In the genomic region with DNA sequence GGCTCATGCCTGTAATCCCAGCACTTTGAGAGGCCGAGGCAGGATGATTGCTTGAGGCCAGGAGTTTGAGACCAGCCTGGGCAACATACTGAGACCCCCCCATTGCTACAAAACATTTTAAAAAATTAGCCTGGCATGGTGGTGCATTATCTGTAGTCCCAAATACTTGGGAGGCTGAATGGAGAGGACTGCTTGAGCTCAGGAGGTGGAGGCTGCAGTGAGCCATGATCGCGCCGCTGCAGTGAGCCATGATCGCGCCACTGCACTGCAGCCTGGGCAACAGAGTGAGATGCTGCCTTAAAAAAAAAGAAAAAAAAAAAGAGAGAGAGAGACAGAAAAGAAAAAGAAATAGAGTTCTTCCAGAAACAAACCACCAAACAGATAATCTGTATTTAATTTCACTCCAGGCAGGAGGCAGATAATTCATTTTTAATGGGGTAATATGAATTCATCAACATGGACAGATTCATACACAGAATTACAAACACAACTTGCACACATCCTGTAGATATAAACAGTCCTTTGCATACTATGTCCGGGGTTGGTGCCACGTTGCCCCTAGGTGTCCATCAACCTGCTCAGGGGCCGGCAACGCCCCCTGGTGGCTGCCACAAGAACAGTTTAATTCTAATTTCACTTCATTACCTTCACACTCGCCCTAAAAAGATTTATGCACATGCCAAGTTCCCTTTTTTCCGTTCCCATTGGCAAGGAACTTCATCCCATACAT, we compare ENCODE assay signal across 8 cellular contexts.
DNase-seq lines count a peak whose midpoint lies in the region; ATAC-seq lines count a peak whose summit lies in the region.

No MANE protein-coding gene starts in this region.

- H3K27me3 Mint-ChIP-seq in activated naive CD8-positive, alpha-beta T cell treated with anti-CD3 and anti-CD28 coated beads, Interleukin-2, amount 50 U/mL, for 24 hours: peaks cover 1% of the 10 kb centered on the region

- in situ Hi-C loops in ACHN (cut with HindIII; ENCODE audit: low pct_ligation_motif_present, low pct_unique_long_range_greater_than_20kb, low sequenced_read_pairs): loop anchor here (25.0 kb wide), 2 partner anchors 247 to 747 kb away; no protein-coding TSS in a partner anchor

- DNase-seq in ACHN: peak; percentile 68
- peak; percentile 84 for DNase-seq in LoVo (ENCODE audit: low spot score)
- DNase-seq in SW 1271 (lab: John Stamatoyannopoulos, UW): peak; percentile 36 to 81
- peak; percentile 72 for DNase-seq in activated naive CD8-positive, alpha-beta T cell treated with anti-CD3 and anti-CD28 coated beads, Interleukin-2, amount 50 U/mL, for 24 hours
- DNase-seq in hepatic stellate cell (ENCODE audit: low spot score): peak; percentile 62
- peak in 3 of 4 experiments; percentile 33 to 49 (median 40) for DNase-seq in stimulated activated CD4-positive, alpha-beta T cell treated with anti-CD3 and anti-CD28 coated beads, Interleukin-1b, Interleukin-23, amount 100 ng/mL, for 24 hours (ENCODE audit: low read depth in 4 of 4, low spot score in 1 of 4)
- DNase-seq in epidermal melanocyte (ENCODE audit: insufficient read length, low spot score): no peak

- H3K27ac Mint-ChIP-seq in activated naive CD8-positive, alpha-beta T cell treated with anti-CD3 and anti-CD28 coated beads, Interleukin-2, amount 50 U/mL, for 24 hours: no peak overlapping the region

- H3K9me3 Mint-ChIP-seq in activated naive CD8-positive, alpha-beta T cell treated with anti-CD3 and anti-CD28 coated beads, Interleukin-2, amount 50 U/mL, for 24 hours: no peaks in the 10 kb centered on the region

- H3K4me3 Mint-ChIP-seq in activated naive CD8-positive, alpha-beta T cell treated with anti-CD3 and anti-CD28 coated beads, Interleukin-2, amount 50 U/mL, for 24 hours: no peak overlapping the region

- peak; percentile 58 for ATAC-seq in GM18502 (IDR thresholded peaks at IDR 0.05; ENCODE audit: poor library complexity, unreplicated experiment)
- ATAC-seq in activated naive CD8-positive, alpha-beta T cell treated with anti-CD3 and anti-CD28 coated beads, Interleukin-2, amount 50 U/mL, for 24 hours: peak; percentile 88

- H3K4me1 Mint-ChIP-seq in activated naive CD8-positive, alpha-beta T cell treated with anti-CD3 and anti-CD28 coated beads, Interleukin-2, amount 50 U/mL, for 24 hours: peaks cover 20% of the 10 kb centered on the region

- no peaks in the 10 kb centered on the region for H3K36me3 Mint-ChIP-seq in activated naive CD8-positive, alpha-beta T cell treated with anti-CD3 and anti-CD28 coated beads, Interleukin-2, amount 50 U/mL, for 24 hours (ENCODE audit: low read depth)
